Comparison of ENCODE assay signal across 8 cellular contexts in the genomic region with DNA sequence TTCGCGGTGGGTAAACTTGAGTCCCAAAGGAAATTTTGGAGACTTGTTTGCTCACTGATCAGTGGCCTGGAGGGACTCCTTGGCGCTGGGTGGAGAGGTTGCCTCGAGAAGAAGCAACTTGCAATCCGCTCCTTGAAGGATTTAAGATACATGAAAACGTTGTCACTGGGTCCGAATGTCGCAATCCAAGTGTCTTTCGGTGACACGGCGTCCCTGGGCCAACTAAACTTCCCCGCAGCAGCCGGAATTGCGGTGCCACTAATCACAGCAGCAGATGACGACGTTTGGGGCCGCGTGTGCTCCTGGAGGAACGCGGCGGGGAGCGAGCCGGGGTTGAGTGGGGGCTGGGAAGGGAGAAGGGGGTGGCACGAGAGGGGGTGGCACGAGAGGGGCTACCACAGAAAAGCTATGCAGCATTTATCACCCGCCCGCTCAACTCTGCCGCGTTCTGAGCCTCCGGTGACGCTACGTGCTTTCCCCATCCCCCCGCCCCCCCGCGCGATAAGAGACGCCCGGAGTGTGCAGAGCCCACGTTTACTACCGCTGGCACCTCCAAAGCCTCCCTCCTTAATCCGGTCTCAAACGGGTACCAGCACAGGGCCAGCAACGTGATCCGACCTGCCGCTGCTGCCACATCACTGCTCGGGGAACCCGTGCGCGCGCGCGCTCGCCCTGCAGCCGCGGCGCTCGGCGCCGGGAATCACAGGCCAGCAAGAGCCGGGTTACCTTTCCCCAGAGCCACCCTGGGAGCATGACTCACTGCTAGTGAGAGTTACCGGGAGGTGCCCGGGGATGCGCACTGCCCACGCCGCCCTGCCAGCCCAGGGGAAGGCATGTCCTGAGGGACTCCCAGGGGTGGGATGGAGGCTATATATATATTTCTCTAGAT. TPM values are rescaled to one million over a fixed set of nuclear protein-coding genes. Genes with fewer than 3 reads are reported as not detected.
DNase-seq lines count a peak whose midpoint lies in the region; ATAC-seq and TF ChIP-seq lines count a peak whose summit lies in the region.

No MANE protein-coding gene starts in this region.

- intact Hi-C loops in vagina (cut with DNase I), result loop anchor here (5.0 to 10.0 kb wide), 2 partner anchors 72 to 159 kb away; a partner anchor contains a TSS

- CTCF ChIA-PET in AG04449 (lab: Yijun Ruan, JAX), result interaction anchor here (2.2 to 8.0 kb wide), 2 partner anchors 28 to 486 kb away, joined by 7 to 90 read pairs; no protein-coding TSS in a partner anchor

- H3K27ac ChIP-seq in neural cell (ENCODE audit: low read length) (no peak overlapping the region), vagina (peak overlapping the region; percentile 94)

- peak overlapping the region; percentile 69 for H3K4me2 ChIP-seq in neural cell (ENCODE audit: low read length)

- no peaks in the 10 kb centered on the region for H3K9me3 Mint-ChIP-seq in activated naive CD4-positive, alpha-beta T cell treated with anti-CD3 and anti-CD28 coated beads, Interleukin-2, amount 50 U/mL, for 72 hours

- no peaks in the 10 kb centered on the region for H3K79me2 ChIP-seq in neural cell (replicated peaks; ENCODE audit: insufficient read depth, low read length)

- TF ChIP-seq EP300 in neural cell (conservative IDR thresholded peaks at IDR 0.05; ENCODE audit: poor library complexity, severe bottlenecking), result peak; percentile 12

- H3K4me1 ChIP-seq in vagina, result peaks cover 29% of the 10 kb centered on the region

- ATAC-seq in GM18502 (IDR thresholded peaks at IDR 0.05; ENCODE audit: poor library complexity, unreplicated experiment), result peak; percentile 43
- peak; percentile 18 for ATAC-seq in HG03135 (IDR thresholded peaks at IDR 0.05; ENCODE audit: unreplicated experiment)
- peak; percentile 62 to 76 for ATAC-seq in activated naive CD4-positive, alpha-beta T cell treated with anti-CD3 and anti-CD28 coated beads, Interleukin-2, amount 50 U/mL, for 72 hours

- no peaks in the 10 kb centered on the region for H3K9me2 ChIP-seq in neural cell (ENCODE audit: insufficient read depth, low read length)

- H3K36me3 Mint-ChIP-seq in activated naive CD4-positive, alpha-beta T cell treated with anti-CD3 and anti-CD28 coated beads, Interleukin-2, amount 50 U/mL, for 72 hours, result peaks cover 0 to 13% of the 10 kb centered on the region in 2 donors

- no peaks in the 10 kb centered on the region for H4K20me1 ChIP-seq in neural cell (ENCODE audit: insufficient read depth)

- peak in 1 of 2 donors; percentile 43 for TF ChIP-seq POLR2A in vagina (IDR thresholded peaks at IDR 0.05)

- peak overlapping the region; percentile 55 for H3K9ac ChIP-seq in neural cell (ENCODE audit: low read length)

- H2AFZ ChIP-seq in neural cell (ENCODE audit: low read depth, low read length), result peak overlapping the region; percentile 51

- POLR2A ChIA-PET in AG04449 (lab: Yijun Ruan, JAX), result no interaction called here

- TF ChIP-seq CTCF in AG04449 (IDR thresholded peaks at IDR 0.05; ENCODE audit: insufficient read depth, low read length, missing control alignments) (no peak), neural cell (IDR thresholded peaks at IDR 0.05; ENCODE audit: poor library complexity, severe bottlenecking) (no peak), vagina (IDR thresholded peaks at IDR 0.05) (no peak)

- H3K27ac Mint-ChIP-seq in activated naive CD4-positive, alpha-beta T cell treated with anti-CD3 and anti-CD28 coated beads, Interleukin-2, amount 50 U/mL, for 72 hours, result no peak overlapping the region

- H3K4me3 ChIP-seq in AG04449 (ENCODE audit: low read depth, low read length), result peak overlapping the region; percentile 69
- peak overlapping the region; percentile 77 for H3K4me3 ChIP-seq in neural cell (ENCODE audit: low read length)
- H3K4me3 ChIP-seq in vagina, result peak overlapping the region; percentile 70 to 72

- peak; percentile 24 for DNase-seq in AG04449 (ENCODE audit: low read depth, low spot score)
- DNase-seq in NCI-H82 treated with DMSO at 0.1 percent for 48 hours (lab: John Stamatoyannopoulos, UW; ENCODE audit: unreplicated experiment), result peak; percentile 56
- DNase-seq in activated naive CD4-positive, alpha-beta T cell treated with anti-CD3 and anti-CD28 coated beads, Interleukin-2, amount 50 U/mL, for 72 hours (ENCODE audit: low spot score in 2 of 2), result peak; percentile 50 to 67
- DNase-seq in glomerular visceral epithelial cell (ENCODE audit: extremely low spot score), result peak; percentile 90
- DNase-seq in vagina (ENCODE audit: extremely low spot score in 2 of 2), result no peak

- H3F3A ChIP-seq in neural cell (ENCODE audit: insufficient read depth, low read length, poor library complexity, severe bottlenecking), result peaks cover 3% of the 10 kb centered on the region

- H3K27me3 ChIP-seq in neural cell (ENCODE audit: insufficient read depth, low read depth, low read length) (peaks cover 85% of the 10 kb centered on the region), vagina (no peaks in the 10 kb centered on the region)

- peak; percentile 22 for TF ChIP-seq RAD21 in neural cell (conservative IDR thresholded peaks at IDR 0.05)

- H3K9me3 ChIP-seq in neural cell (ENCODE audit: low read length), result no peaks in the 10 kb centered on the region
- no peaks in the 10 kb centered on the region for H3K9me3 ChIP-seq in vagina

- H3K36me3 ChIP-seq in neural cell (ENCODE audit: insufficient read depth, low read length), result no peaks in the 10 kb centered on the region
- H3K36me3 ChIP-seq in vagina, result no peaks in the 10 kb centered on the region

TF ChIP-seq in neural cell, 6 proteins besides CTCF, POLR2A, EP300 and RAD21:
- TF ChIP-seq, protein P1, sequence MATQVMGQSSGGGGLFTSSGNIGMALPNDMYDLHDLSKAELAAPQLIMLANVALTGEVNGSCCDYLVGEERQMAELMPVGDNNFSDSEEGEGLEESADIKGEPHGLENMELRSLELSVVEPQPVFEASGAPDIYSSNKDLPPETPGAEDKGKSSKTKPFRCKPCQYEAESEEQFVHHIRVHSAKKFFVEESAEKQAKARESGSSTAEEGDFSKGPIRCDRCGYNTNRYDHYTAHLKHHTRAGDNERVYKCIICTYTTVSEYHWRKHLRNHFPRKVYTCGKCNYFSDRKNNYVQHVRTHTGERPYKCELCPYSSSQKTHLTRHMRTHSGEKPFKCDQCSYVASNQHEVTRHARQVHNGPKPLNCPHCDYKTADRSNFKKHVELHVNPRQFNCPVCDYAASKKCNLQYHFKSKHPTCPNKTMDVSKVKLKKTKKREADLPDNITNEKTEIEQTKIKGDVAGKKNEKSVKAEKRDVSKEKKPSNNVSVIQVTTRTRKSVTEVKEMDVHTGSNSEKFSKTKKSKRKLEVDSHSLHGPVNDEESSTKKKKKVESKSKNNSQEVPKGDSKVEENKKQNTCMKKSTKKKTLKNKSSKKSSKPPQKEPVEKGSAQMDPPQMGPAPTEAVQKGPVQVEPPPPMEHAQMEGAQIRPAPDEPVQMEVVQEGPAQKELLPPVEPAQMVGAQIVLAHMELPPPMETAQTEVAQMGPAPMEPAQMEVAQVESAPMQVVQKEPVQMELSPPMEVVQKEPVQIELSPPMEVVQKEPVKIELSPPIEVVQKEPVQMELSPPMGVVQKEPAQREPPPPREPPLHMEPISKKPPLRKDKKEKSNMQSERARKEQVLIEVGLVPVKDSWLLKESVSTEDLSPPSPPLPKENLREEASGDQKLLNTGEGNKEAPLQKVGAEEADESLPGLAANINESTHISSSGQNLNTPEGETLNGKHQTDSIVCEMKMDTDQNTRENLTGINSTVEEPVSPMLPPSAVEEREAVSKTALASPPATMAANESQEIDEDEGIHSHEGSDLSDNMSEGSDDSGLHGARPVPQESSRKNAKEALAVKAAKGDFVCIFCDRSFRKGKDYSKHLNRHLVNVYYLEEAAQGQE (IDR thresholded peaks at IDR 0.05; ENCODE audit: borderline replicate concordance), result no peak
- TF ChIP-seq TAF1 (IDR thresholded peaks at IDR 0.05; ENCODE audit: low read depth) (peak; percentile 45), POLR2AphosphoS5 (IDR thresholded peaks at IDR 0.05) (no peak), EZH2 (IDR thresholded peaks at IDR 0.05; ENCODE audit: borderline replicate concordance, insufficient read depth, low read length, poor library complexity, severe bottlenecking) (no peak), SMC3 (conservative IDR thresholded peaks at IDR 0.05; ENCODE audit: poor library complexity) (no peak), MXI1 (conservative IDR thresholded peaks at IDR 0.05; ENCODE audit: poor library complexity, severe bottlenecking) (peak; percentile 66)

RNA-seq across cellular contexts. Expression of a gene that starts 0.9 kb away (rescaled TPM):
- not detected for total RNA-seq in activated naive CD4-positive, alpha-beta T cell treated with anti-CD3 and anti-CD28 coated beads, Interleukin-2, amount 50 U/mL, for 72 hours
- 0.12 TPM in 1 of 2 replicates, not detected in the other for polyA plus RNA-seq in neural cell
- polyA minus RNA-seq in neural cell, result not detected in 2 replicates
- total RNA-seq in vagina, result 2.9 TPM

Comparison
In these comparisons a context has a peak if more than half of its experiments do, and no peak if none do; other contexts are left out.
1. DNase-seq: peak in AG04449 (single experiment), NCI-H82 treated with DMSO at 0.1 percent for 48 hours (single experiment), activated naive CD4-positive, alpha-beta T cell treated with anti-CD3 and anti-CD28 coated beads, Interleukin-2, amount 50 U/mL, for 72 hours (2 of 2) and glomerular visceral epithelial cell (single experiment); none in vagina (0 of 2).
2. ATAC-seq: peak in every context shown above with its lines; median percentile 69 in activated naive CD4-positive, alpha-beta T cell treated with anti-CD3 and anti-CD28 coated beads, Interleukin-2, amount 50 U/mL, for 72 hours; 43 in GM18502; 18 in HG03135.
3. Peak in every context shown above with its lines, with median percentiles within 50 percentile points of each other: H3K4me3 ChIP-seq.